Comparison of ENCODE assay signal across 8 cellular contexts in the genomic region with DNA sequence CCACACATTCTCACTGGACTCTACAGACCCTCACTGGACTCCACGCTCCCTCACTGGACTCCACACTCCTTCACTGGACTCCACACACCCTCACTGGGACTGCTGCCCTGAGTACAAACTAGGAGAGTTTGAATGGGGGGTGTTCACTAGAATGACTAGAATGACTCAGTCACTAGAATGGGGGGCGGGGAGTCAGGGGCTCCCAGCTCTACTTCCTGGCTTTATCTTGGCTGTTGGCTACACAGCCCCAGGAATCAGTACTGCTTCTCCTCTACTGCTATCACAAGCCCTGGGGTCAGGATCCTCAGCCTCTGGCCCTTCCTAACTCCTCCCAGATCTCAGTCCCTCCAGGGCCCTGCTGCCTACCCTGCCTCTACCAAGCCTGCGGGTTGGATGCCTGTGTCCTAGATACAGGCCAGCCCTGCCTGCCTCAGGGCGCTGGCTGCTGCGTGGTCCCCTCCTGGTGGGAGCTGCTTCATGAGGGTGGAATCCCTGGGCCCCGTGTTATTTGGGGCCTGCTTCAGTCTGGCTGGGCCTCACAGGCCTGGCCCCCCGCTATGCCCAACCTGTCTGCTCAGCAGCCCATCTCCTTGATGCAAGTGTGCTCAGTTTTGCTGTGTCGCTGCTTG. TPM values are rescaled to one million over a fixed set of nuclear protein-coding genes. Genes with fewer than 3 reads are reported as not detected.
A peak's percentile ranks its signal among the peaks of the same experiment; 100 is the strongest.
DNase-seq lines count a peak whose midpoint lies in the region; ATAC-seq and TF ChIP-seq lines count a peak whose summit lies in the region.

No MANE protein-coding gene starts in this region.

- H2AFZ ChIP-seq in HCT116 (ENCODE audit: low read depth, low read length, poor library complexity, severe bottlenecking): no peak overlapping the region

- intact Hi-C loops in HCT116 (cut with micrococcal nuclease): loop anchor here (1.0 to 2.0 kb wide), 2 partner anchors 39 to 153 kb away; no protein-coding TSS in a partner anchor

- H3K9me3 ChIP-seq in BLaER1 treated with 17β-estradiol and CSF1 and Interleukin-3, amounts not matched to agents 10 nM and 100 nM (replicated peaks in 1 of 11): peaks cover 0 to 6% (median 0%) of the 10 kb centered on the region in 11 experiments; a peak in 5 of 22 replicates
- H3K9me3 ChIP-seq in HCT116 (ENCODE audit: control insufficient read depth in 1 of 2, insufficient read depth in 1 of 2, low read depth in 1 of 2, low read length in 2 of 2) (no peaks in the 10 kb centered on the region), adipocyte (ENCODE audit: control insufficient read depth, low read length) (no peaks in the 10 kb centered on the region), mesodermal cell (ENCODE audit: control insufficient read depth, low read length) (no peaks in the 10 kb centered on the region)

- BruUV-seq in HCT116 (replicated peaks; lab: Mats Ljungman, UMichigan): no TSS peak

- no peaks in the 10 kb centered on the region for H3K27me3 ChIP-seq in BLaER1 treated with 17β-estradiol and CSF1 and Interleukin-3, amounts not matched to agents 10 nM and 100 nM
- H3K27me3 ChIP-seq in HCT116 (ENCODE audit: insufficient read depth, low read length) (no peaks in the 10 kb centered on the region), adipocyte (replicated peaks; ENCODE audit: control insufficient read depth, insufficient read depth, low read length) (no peaks in the 10 kb centered on the region)

- H3K27ac ChIP-seq in BLaER1 treated with 17β-estradiol and CSF1 and Interleukin-3, amounts not matched to agents 10 nM and 100 nM: peak overlapping the region; percentile 49 to 96 (median 86); a peak in 21 of 22 replicates
- H3K27ac ChIP-seq in HCT116 (ENCODE audit: low read depth, low read length) (peak overlapping the region; percentile 35; the same call in 1 of the 2 replicates), mesodermal cell (ENCODE audit: low read depth, low read length, severe bottlenecking) (peak overlapping the region; percentile 85)

- peaks cover 29 to 60% (median 52%) of the 10 kb centered on the region in 11 experiments for H4K20me1 ChIP-seq in BLaER1 treated with 17β-estradiol and CSF1 and Interleukin-3, amounts not matched to agents 10 nM and 100 nM
- peaks cover 12% of the 10 kb centered on the region; the same call in 1 of the 2 replicates for H4K20me1 ChIP-seq in HCT116 (ENCODE audit: insufficient read depth)

- peaks cover 76 to 87% (median 85%) of the 10 kb centered on the region in 10 experiments for H3K4me1 ChIP-seq in BLaER1 treated with 17β-estradiol and CSF1 and Interleukin-3, amounts not matched to agents 10 nM and 100 nM
- peaks cover 27 to 64% of the 10 kb centered on the region in 2 experiments for H3K4me1 ChIP-seq in HCT116 (ENCODE audit: control insufficient read depth in 1 of 2, insufficient read depth in 2 of 2, low read length in 2 of 2)
- H3K4me1 ChIP-seq in adipocyte (ENCODE audit: control insufficient read depth, insufficient read depth, low read length): peaks cover 63% of the 10 kb centered on the region
- H3K4me1 ChIP-seq in mesodermal cell (ENCODE audit: control insufficient read depth, insufficient read depth, low read length, poor library complexity, severe bottlenecking): peaks cover 35% of the 10 kb centered on the region

- WGBS in mesodermal cell (ENCODE audit: insufficient coverage in 2 of 2), 2 experiments: 80 to 88% methylated on average over 4 of the region's 8 CpGs

- RAD21 ChIA-PET in HCT116 (lab: Charles Lee; ENCODE audit: low non-redundant PET in 1 of 2, low total read pairs in 2 of 2, uncharacterized antibody in 2 of 2, unreplicated experiment in 2 of 2): interaction anchor here in 1 of 2 experiments (2.7 to 4.2 kb wide), 2 partner anchors 38 to 104 kb away, joined by 9 to 31 read pairs; no protein-coding TSS in a partner anchor

- DNase-seq in HCT116 (ENCODE audit: low read depth, low spot score) (no peak), adipocyte (ENCODE audit: low read depth) (peak; percentile 27), NCI-H146 (lab: John Stamatoyannopoulos, UW) (no peak), NCI-H1417 (lab: John Stamatoyannopoulos, UW) (no peak), NOMO-1 (lab: John Stamatoyannopoulos, UW; ENCODE audit: unreplicated experiment in 2 of 2) (no peak)

- TF ChIP-seq CTCF in HCT116 (IDR thresholded peaks at IDR 0.05 in 2 of 3, conservative IDR thresholded peaks at IDR 0.05 in 1 of 3; ENCODE audit: borderline replicate concordance in 1 of 3, insufficient read depth in 1 of 3, low read depth in 2 of 3, low read length in 2 of 3): no peak

- POLR2A ChIA-PET in HCT116 (lab: Charles Lee): interaction anchor here (0.7 to 6.5 kb wide), 3 partner anchors 8 to 68 kb away, joined by 4 to 50 read pairs (median 4); a partner anchor contains a TSS

- peaks cover 15% of the 10 kb centered on the region for H3K79me2 ChIP-seq in HCT116 (ENCODE audit: insufficient read depth, low read length)

- H3K4me3 ChIP-seq in BLaER1 treated with 17β-estradiol and CSF1 and Interleukin-3, amounts not matched to agents 10 nM and 100 nM: no peak overlapping the region
- H3K4me3 ChIP-seq in HCT116 (replicated peaks in 1 of 2; ENCODE audit: low read depth in 1 of 2, low read length in 2 of 2) (no peak overlapping the region), adipocyte (ENCODE audit: low read length) (no peak overlapping the region), mesodermal cell (ENCODE audit: extremely low read depth, insufficient read depth, low read length, poor library complexity, severe bottlenecking) (no peak overlapping the region)

- TF ChIP-seq POLR2A in HCT116 (IDR thresholded peaks at IDR 0.05; ENCODE audit: borderline replicate concordance, extremely low read depth, insufficient read depth, insufficient read length): no peak

- no peak for ATAC-seq in HCT116
- no peak for ATAC-seq in activated CD4-positive, CD25-positive, alpha-beta regulatory T cell treated with anti-CD3 and anti-CD28 coated beads, Interleukin-2, amount 50 U/mL, for 24 hours

- H3K36me3 ChIP-seq in BLaER1 treated with 17β-estradiol and CSF1 and Interleukin-3, amounts not matched to agents 10 nM and 100 nM: peaks cover 19 to 45% (median 32%) of the 10 kb centered on the region in 11 experiments
- H3K36me3 ChIP-seq in HCT116 (ENCODE audit: control insufficient read depth in 1 of 2, insufficient read depth in 2 of 2, low read length in 2 of 2): peaks cover 13 to 15% of the 10 kb centered on the region in 2 experiments
- H3K36me3 ChIP-seq in adipocyte (ENCODE audit: control insufficient read depth, insufficient read depth, low read length, severe bottlenecking): peaks cover 17% of the 10 kb centered on the region
- H3K36me3 ChIP-seq in mesodermal cell (ENCODE audit: control insufficient read depth, insufficient read depth, low read length): peaks cover 24% of the 10 kb centered on the region

- H3K9me2 ChIP-seq in HCT116 (ENCODE audit: insufficient read depth): no peaks in the 10 kb centered on the region

- H3K4me2 ChIP-seq in BLaER1 treated with 17β-estradiol and CSF1 and Interleukin-3, amounts not matched to agents 10 nM and 100 nM: peak overlapping the region; percentile 52 to 80 (median 69); a peak in 21 of 22 replicates
- H3K4me2 ChIP-seq in HCT116 (ENCODE audit: low read length): no peak overlapping the region

- CTCF ChIA-PET in HCT116 (lab: Charles Lee): interaction anchor here (2.7 to 5.7 kb wide), 4 partner anchors 9 to 104 kb away, joined by 28 to 185 read pairs (median 60); no protein-coding TSS in a partner anchor

- H3K9ac ChIP-seq in BLaER1 treated with 17β-estradiol and CSF1 and Interleukin-3, amounts not matched to agents 10 nM and 100 nM: peak overlapping the region; percentile 6 to 68 (median 53); a peak in 19 of 22 replicates
- H3K9ac ChIP-seq in HCT116 (ENCODE audit: low read length): no peak overlapping the region
- peak overlapping the region; percentile 15 for H3K9ac ChIP-seq in adipocyte (ENCODE audit: low read length)

- no peak for TF ChIP-seq RAD21 in HCT116 (IDR thresholded peaks at IDR 0.05; ENCODE audit: low read depth)

TF ChIP-seq in HCT116, 20 proteins besides CTCF, POLR2A, EP300 and RAD21:
- TF ChIP-seq CBX3 (IDR thresholded peaks at IDR 0.05; ENCODE audit: low read depth): no peak
- peak; percentile 22; the same call in 1 of the 2 replicates for TF ChIP-seq ZFX (IDR thresholded peaks at IDR 0.05)

RNA-seq across cellular contexts. Expression of a gene that starts 7.8 kb away (rescaled TPM):
- 2,752 TPM for total RNA-seq in HCT116 (2021; ENCODE audit: unreplicated experiment)
- polyA plus RNA-seq in HCT116 (2012): 2,841 and 3,306 TPM in 2 replicates
- polyA plus RNA-seq in mesodermal cell (2013, experiment 1 of 2): 986 TPM
- 1,146 TPM for polyA plus RNA-seq in mesodermal cell (2013, experiment 2 of 2)

Comparison
In these comparisons a context has a peak if more than half of its experiments do, and no peak if none do; other contexts are left out.
1. H3K27ac ChIP-seq: peak in every context shown above with its lines; median percentile 86 in BLaER1 treated with 17β-estradiol and CSF1 and Interleukin-3, amounts not matched to agents 10 nM and 100 nM; 85 in mesodermal cell; 35 in HCT116.